In genomic region chr19:55391702-55392615, GRCh38 we compare ENCODE assay signal across 12 cellular contexts. TPM values are rescaled to one million over a fixed set of nuclear protein-coding genes. Genes with fewer than 3 reads are reported as not detected.
A peak's percentile ranks its signal among the peaks of the same experiment; 100 is the strongest.
DNase-seq lines count a peak whose midpoint lies in the region; ATAC-seq, FAIRE-seq and TF ChIP-seq lines count a peak whose summit lies in the region.
"Had no signal": no experiment of that assay in that cellular context is flagged by ENCODE, and none has a peak within 500 bp of the region (broad histone marks: within the 10 kb centered on the region; RNA-seq: fewer than 3 reads in every experiment).

No MANE protein-coding gene starts in this region.

- DNase-seq in GM12891 (ENCODE audit: insufficient read length, low spot score) (no peak), choroid plexus epithelial cell (ENCODE audit: low read depth) (peak; percentile 63), nephron progenitor cell (no peak)
- DNase-seq in stimulated activated CD4-positive, alpha-beta T cell treated with anti-CD3 and anti-CD28 coated beads, Interleukin-1b, Interleukin-23, amount 100 ng/mL, for 48 hours, result no peak
- DNase-seq: activated CD4-positive, CD25-positive, alpha-beta regulatory T cell; gastrocnemius medialis; NCI-H2171 treated with DMSO at 0.1 percent for 48 hours had no signal

- H3K27me3 Mint-ChIP-seq in nephron progenitor cell (ENCODE audit: low read depth, poor library complexity), result peaks cover 3% of the 10 kb centered on the region

- no peak overlapping the region for H3K4me3 ChIP-seq in choroid plexus epithelial cell (ENCODE audit: low read depth, low read length)
- H3K4me3 ChIP-seq: gastrocnemius medialis, suprapubic skin had no signal

- peak overlapping the region; percentile 44 for H3K27ac Mint-ChIP-seq in nephron progenitor cell

- H3K9me3 Mint-ChIP-seq in nephron progenitor cell, result no peaks in the 10 kb centered on the region
- H3K9me3 Mint-ChIP-seq: nephron had no signal

- no peak for TF ChIP-seq EP300 in Ishikawa (IDR thresholded peaks at IDR 0.05; ENCODE audit: borderline replicate concordance)

- peaks cover 60% of the 10 kb centered on the region for H3K4me1 Mint-ChIP-seq in nephron progenitor cell

- ATAC-seq in GM21825 (IDR thresholded peaks at IDR 0.05; ENCODE audit: unreplicated experiment) (no peak), GM19395 (IDR thresholded peaks at IDR 0.05; ENCODE audit: unreplicated experiment) (no peak)

- TF ChIP-seq CTCF in choroid plexus epithelial cell (conservative IDR thresholded peaks at IDR 0.05; ENCODE audit: low read depth, low read length) (no peak), nephron progenitor cell (IDR thresholded peaks at IDR 0.05) (no peak)

- no peak overlapping the region for H3K4me3 Mint-ChIP-seq in nephron progenitor cell

- no peak for TF ChIP-seq RAD21 in Ishikawa (IDR thresholded peaks at IDR 0.05; ENCODE audit: low read depth)

- peaks cover 29% of the 10 kb centered on the region for H3K36me3 Mint-ChIP-seq in nephron progenitor cell (ENCODE audit: low read depth)

- TF ChIP-seq POLR2A in GM12891 (IDR thresholded peaks at IDR 0.05; ENCODE audit: low read depth, low read length), result no peak

- FAIRE-seq in GM12891 (lab: Jason Lieb, UNC), result no peak

TF ChIP-seq in GM12891, 5 proteins besides CTCF, POLR2A, EP300 and RAD21:
- TF ChIP-seq SPI1 (IDR thresholded peaks at IDR 0.05; ENCODE audit: low read depth, low read length) (no peak), PAX5 (IDR thresholded peaks at IDR 0.05; ENCODE audit: insufficient read depth, low read length, severe bottlenecking) (no peak), POLR2AphosphoS5 (IDR thresholded peaks at IDR 0.05; ENCODE audit: low read depth, low read length) (0 out of 2 replicates have a peak, but pooled peaks have one; percentile 16), POU2F2 (IDR thresholded peaks at IDR 0.05; ENCODE audit: low read depth, low read length) (no peak), TAF1 (IDR thresholded peaks at IDR 0.05; ENCODE audit: low read depth, low read length) (no peak)

TF ChIP-seq in Ishikawa, 13 proteins besides CTCF, POLR2A, EP300 and RAD21:
- TF ChIP-seq USF1 (IDR thresholded peaks at IDR 0.05), result no peak
- 0 out of 2 replicates have a peak, but pooled peaks have one; percentile 17 for TF ChIP-seq CEBPB (IDR thresholded peaks at IDR 0.05)
- no peak for TF ChIP-seq TAF1 (IDR thresholded peaks at IDR 0.05; ENCODE audit: low read depth)
- TF ChIP-seq NFIC (IDR thresholded peaks at IDR 0.05), result no peak
- no peak for TF ChIP-seq TEAD4 (IDR thresholded peaks at IDR 0.05)
- TF ChIP-seq CREB1 (IDR thresholded peaks at IDR 0.05; ENCODE audit: low read depth), result no peak
- TF ChIP-seq FOXM1 (IDR thresholded peaks at IDR 0.05; ENCODE audit: borderline replicate concordance, low read depth), result no peak
TF ChIP-seq in Ishikawa: peak in this region for 1.

RNA-seq across cellular contexts. Expression of gene RPL28, which starts 6.2 kb away (rescaled TPM):
- polyA plus RNA-seq in GM12891 (2012; ENCODE audit: low read depth, missing spikeins), result 4,426 TPM

RNA-seq across cellular contexts. Expression of gene TMEM238, which starts 7.9 kb away (rescaled TPM):
- 0.73 TPM for polyA plus RNA-seq in GM12891 (2012; ENCODE audit: low read depth, missing spikeins)

RNA-seq across cellular contexts. Expression of gene TMEM190, which starts 15.3 kb away (rescaled TPM):
- not detected for polyA plus RNA-seq in GM12891 (2012; ENCODE audit: low read depth, missing spikeins)

RNA-seq across cellular contexts. Expression of gene UBE2S, which starts 15.6 kb away (rescaled TPM):
- polyA plus RNA-seq in GM12891 (2012; ENCODE audit: low read depth, missing spikeins), result 43.0 TPM

RNA-seq across cellular contexts. Expression of gene IL11, which starts 21.7 kb away (rescaled TPM):
- polyA plus RNA-seq in GM12891 (2012; ENCODE audit: low read depth, missing spikeins), result 0.18 TPM
